26 cellular contexts compared by ENCODE assay signal in genomic region chr3:43005253-43005652, GRCh38. TPM values are rescaled to one million over a fixed set of nuclear protein-coding genes. Genes with fewer than 3 reads are reported as not detected.
"Had no signal": no experiment of that assay in that cellular context is flagged by ENCODE, and none has a peak within 500 bp of the region (broad histone marks: within the 10 kb centered on the region; RNA-seq: fewer than 3 reads in every experiment).

No MANE protein-coding gene starts in this region.

- H3K27ac ChIP-seq: HL-60, KMS-11, RWPE1, SJCRH30 had no signal

- H3K4me3 ChIP-seq: K562, MG63, SJCRH30 had no signal

- H3K27me3 ChIP-seq: MG63, SJCRH30 had no signal

- DNase-seq: Kasumi-1, MG63, NCI-H1092, NCI-H1105 treated with DMSO at 0.1 percent for 48 hours, NCI-H1417 treated with DMSO at 0.1 percent for 48 hours, NCI-H146, NCI-H1694 treated with DMSO at 0.1 percent for 48 hours, NCI-H1930, NCI-H2081 treated with DMSO at 0.1 percent for 48 hours, NCI-H2171, NCI-H226, NCI-H446, NCI-H510A, NCI-H524 treated with DMSO at 0.1 percent for 48 hours, NCI-H69, NCI-H774, SHP77 treated with DMSO at 0.1 percent for 48 hours, SJCRH30 had no signal

- ATAC-seq: K562, Panc1, Right ventricle myocardium inferior, SK-N-SH treated with all-trans-retinoic acid at 6 μM for 48 hours had no signal

- H3K9me3 ChIP-seq: MG63, SJCRH30 had no signal

- H3K36me3 ChIP-seq: MG63, SJCRH30 had no signal

- FAIRE-seq: HTR-8/SVneo, K562 had no signal

- H3K4me1 ChIP-seq: SJCRH30 had no signal

RNA-seq across cellular contexts. Expression of gene GASK1A, which starts 26.1 kb away (rescaled TPM):
- total RNA-seq: SJCRH30 had no signal
